ENCODE assay signal across 2 cellular contexts in the genomic region with DNA sequence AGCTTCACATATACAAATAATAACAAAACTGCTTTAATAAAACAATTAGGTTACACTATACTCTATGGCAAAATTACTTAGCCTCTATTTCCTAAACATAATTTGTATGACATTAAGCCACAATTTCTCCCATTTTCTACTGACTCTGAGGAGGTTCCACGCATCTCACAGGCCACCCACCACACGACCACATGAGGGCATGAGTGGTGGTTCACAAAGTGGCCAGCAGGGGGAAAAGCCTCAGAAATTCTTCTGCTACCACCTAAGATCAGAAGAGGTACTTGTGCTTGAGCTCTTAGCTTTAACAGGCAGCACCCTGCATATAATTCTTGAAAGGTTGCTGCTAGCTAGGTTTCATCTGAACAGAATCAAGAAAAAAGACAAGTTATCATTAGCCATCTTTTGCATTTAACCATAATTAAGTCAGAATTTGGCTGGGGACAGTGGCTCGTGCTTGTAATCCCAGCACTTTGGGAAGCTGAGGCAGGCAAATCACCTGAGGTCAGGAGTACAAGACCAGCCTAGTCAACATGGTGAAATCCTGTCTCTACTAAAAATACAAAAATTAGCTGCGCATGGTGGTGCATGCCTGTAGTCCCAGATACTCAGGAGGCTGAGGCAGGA.
TF ChIP-seq lines count a peak whose summit lies in the region.

No MANE protein-coding gene starts in this region.

TF ChIP-seq in HEK293T, 16 proteins besides CTCF, POLR2A, EP300 and RAD21:
- no peak for TF ChIP-seq SUZ12 (IDR thresholded peaks at IDR 0.05)
- no peak for TF ChIP-seq FOXA1 (IDR thresholded peaks at IDR 0.05)
- no peak for TF ChIP-seq ARNT (IDR thresholded peaks at IDR 0.05)
- no peak for TF ChIP-seq SP1 (IDR thresholded peaks at IDR 0.05)

TF ChIP-seq in GM12878, 131 proteins besides CTCF, POLR2A, EP300 and RAD21 (continues in another document):
- TF ChIP-seq MYC (IDR thresholded peaks at IDR 0.05; ENCODE audit: insufficient read depth, insufficient read length, insufficient replicate concordance, low read length, severe bottlenecking) (no peak), ETV6 (conservative IDR thresholded peaks at IDR 0.05 in 1 of 2, IDR thresholded peaks at IDR 0.05 in 1 of 2; ENCODE audit: borderline replicate concordance in 1 of 2, low read depth in 1 of 2) (no peak), PAX5 (IDR thresholded peaks at IDR 0.05; ENCODE audit: borderline replicate concordance, low read depth, low read length) (no peak), GATAD2B (conservative IDR thresholded peaks at IDR 0.05; ENCODE audit: low read depth) (no peak), SUPT20H (IDR thresholded peaks at IDR 0.05; ENCODE audit: borderline replicate concordance, control insufficient read depth, low read depth, low read length) (no peak), NRF1 (conservative IDR thresholded peaks at IDR 0.05; ENCODE audit: low read depth, low read length) (no peak), YY1 (IDR thresholded peaks at IDR 0.05; ENCODE audit: low read depth, low read length) (0 out of 2 replicates have a peak, but pooled peaks have one; percentile 54), NFXL1 (IDR thresholded peaks at IDR 0.05; ENCODE audit: borderline replicate concordance) (no peak), DPF2 (IDR thresholded peaks at IDR 0.05) (no peak), CHD1 (IDR thresholded peaks at IDR 0.05; ENCODE audit: low read depth, low read length) (no peak), ASH2L (IDR thresholded peaks at IDR 0.05; ENCODE audit: borderline replicate concordance, low read depth) (no peak), MXI1 (IDR thresholded peaks at IDR 0.05; ENCODE audit: low read depth, low read length) (peak; percentile 52; the same call in 1 of the 2 replicates), RUNX3 (IDR thresholded peaks at IDR 0.05; ENCODE audit: low read length) (peak; percentile 72), ZBED1 (IDR thresholded peaks at IDR 0.05; ENCODE audit: borderline replicate concordance) (no peak), ZNF274 (IDR thresholded peaks at IDR 0.05; ENCODE audit: insufficient read depth, insufficient read length) (no peak), ZZZ3 (IDR thresholded peaks at IDR 0.05; ENCODE audit: control insufficient read depth, insufficient read length, low read depth) (no peak), BHLHE40 (IDR thresholded peaks at IDR 0.05; ENCODE audit: borderline replicate concordance in 1 of 2, low read depth in 2 of 2, low read length in 1 of 2) (0 out of 4 replicates have a peak, but pooled peaks of 1 of the 2 experiments have one; percentile 30), SMARCA5 (IDR thresholded peaks at IDR 0.05) (peak; percentile 43; the same call in 1 of the 2 replicates), EGR1 (IDR thresholded peaks at IDR 0.05; ENCODE audit: borderline replicate concordance in 1 of 2, low read depth in 2 of 2, low read length in 2 of 2) (no peak), HDAC2 (IDR thresholded peaks at IDR 0.05) (no peak), KAT2A (conservative IDR thresholded peaks at IDR 0.05; ENCODE audit: control insufficient read depth, low read depth, low read length) (no peak), NR2F1 (conservative IDR thresholded peaks at IDR 0.05) (no peak), LARP7 (IDR thresholded peaks at IDR 0.05) (no peak), IRF4 (IDR thresholded peaks at IDR 0.05; ENCODE audit: low read depth, low read length) (no peak)
- TF ChIP-seq, protein P1, sequence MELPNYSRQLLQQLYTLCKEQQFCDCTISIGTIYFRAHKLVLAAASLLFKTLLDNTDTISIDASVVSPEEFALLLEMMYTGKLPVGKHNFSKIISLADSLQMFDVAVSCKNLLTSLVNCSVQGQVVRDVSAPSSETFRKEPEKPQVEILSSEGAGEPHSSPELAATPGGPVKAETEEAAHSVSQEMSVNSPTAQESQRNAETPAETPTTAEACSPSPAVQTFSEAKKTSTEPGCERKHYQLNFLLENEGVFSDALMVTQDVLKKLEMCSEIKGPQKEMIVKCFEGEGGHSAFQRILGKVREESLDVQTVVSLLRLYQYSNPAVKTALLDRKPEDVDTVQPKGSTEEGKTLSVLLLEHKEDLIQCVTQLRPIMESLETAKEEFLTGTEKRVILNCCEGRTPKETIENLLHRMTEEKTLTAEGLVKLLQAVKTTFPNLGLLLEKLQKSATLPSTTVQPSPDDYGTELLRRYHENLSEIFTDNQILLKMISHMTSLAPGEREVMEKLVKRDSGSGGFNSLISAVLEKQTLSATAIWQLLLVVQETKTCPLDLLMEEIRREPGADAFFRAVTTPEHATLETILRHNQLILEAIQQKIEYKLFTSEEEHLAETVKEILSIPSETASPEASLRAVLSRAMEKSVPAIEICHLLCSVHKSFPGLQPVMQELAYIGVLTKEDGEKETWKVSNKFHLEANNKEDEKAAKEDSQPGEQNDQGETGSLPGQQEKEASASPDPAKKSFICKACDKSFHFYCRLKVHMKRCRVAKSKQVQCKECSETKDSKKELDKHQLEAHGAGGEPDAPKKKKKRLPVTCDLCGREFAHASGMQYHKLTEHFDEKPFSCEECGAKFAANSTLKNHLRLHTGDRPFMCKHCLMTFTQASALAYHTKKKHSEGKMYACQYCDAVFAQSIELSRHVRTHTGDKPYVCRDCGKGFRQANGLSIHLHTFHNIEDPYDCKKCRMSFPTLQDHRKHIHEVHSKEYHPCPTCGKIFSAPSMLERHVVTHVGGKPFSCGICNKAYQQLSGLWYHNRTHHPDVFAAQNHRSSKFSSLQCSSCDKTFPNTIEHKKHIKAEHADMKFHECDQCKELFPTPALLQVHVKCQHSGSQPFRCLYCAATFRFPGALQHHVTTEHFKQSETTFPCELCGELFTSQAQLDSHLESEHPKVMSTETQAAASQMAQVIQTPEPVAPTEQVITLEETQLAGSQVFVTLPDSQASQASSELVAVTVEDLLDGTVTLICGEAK (IDR thresholded peaks at IDR 0.05; ENCODE audit: borderline replicate concordance) = no peak
- TF ChIP-seq, protein P2, sequence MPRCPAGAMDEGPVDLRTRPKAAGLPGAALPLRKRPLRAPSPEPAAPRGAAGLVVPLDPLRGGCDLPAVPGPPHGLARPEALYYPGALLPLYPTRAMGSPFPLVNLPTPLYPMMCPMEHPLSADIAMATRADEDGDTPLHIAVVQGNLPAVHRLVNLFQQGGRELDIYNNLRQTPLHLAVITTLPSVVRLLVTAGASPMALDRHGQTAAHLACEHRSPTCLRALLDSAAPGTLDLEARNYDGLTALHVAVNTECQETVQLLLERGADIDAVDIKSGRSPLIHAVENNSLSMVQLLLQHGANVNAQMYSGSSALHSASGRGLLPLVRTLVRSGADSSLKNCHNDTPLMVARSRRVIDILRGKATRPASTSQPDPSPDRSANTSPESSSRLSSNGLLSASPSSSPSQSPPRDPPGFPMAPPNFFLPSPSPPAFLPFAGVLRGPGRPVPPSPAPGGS (IDR thresholded peaks at IDR 0.05; ENCODE audit: borderline replicate concordance, insufficient read depth, low read depth, low read length, poor library complexity, severe bottlenecking) = no peak
- TF ChIP-seq, protein P3, sequence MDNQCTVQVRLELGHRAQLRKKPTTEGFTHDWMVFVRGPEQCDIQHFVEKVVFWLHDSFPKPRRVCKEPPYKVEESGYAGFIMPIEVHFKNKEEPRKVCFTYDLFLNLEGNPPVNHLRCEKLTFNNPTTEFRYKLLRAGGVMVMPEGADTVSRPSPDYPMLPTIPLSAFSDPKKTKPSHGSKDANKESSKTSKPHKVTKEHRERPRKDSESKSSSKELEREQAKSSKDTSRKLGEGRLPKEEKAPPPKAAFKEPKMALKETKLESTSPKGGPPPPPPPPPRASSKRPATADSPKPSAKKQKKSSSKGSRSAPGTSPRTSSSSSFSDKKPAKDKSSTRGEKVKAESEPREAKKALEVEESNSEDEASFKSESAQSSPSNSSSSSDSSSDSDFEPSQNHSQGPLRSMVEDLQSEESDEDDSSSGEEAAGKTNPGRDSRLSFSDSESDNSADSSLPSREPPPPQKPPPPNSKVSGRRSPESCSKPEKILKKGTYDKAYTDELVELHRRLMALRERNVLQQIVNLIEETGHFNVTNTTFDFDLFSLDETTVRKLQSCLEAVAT (IDR thresholded peaks at IDR 0.05) = 0 out of 2 replicates have a peak, but pooled peaks have one; percentile 23
- TF ChIP-seq, protein P4, sequence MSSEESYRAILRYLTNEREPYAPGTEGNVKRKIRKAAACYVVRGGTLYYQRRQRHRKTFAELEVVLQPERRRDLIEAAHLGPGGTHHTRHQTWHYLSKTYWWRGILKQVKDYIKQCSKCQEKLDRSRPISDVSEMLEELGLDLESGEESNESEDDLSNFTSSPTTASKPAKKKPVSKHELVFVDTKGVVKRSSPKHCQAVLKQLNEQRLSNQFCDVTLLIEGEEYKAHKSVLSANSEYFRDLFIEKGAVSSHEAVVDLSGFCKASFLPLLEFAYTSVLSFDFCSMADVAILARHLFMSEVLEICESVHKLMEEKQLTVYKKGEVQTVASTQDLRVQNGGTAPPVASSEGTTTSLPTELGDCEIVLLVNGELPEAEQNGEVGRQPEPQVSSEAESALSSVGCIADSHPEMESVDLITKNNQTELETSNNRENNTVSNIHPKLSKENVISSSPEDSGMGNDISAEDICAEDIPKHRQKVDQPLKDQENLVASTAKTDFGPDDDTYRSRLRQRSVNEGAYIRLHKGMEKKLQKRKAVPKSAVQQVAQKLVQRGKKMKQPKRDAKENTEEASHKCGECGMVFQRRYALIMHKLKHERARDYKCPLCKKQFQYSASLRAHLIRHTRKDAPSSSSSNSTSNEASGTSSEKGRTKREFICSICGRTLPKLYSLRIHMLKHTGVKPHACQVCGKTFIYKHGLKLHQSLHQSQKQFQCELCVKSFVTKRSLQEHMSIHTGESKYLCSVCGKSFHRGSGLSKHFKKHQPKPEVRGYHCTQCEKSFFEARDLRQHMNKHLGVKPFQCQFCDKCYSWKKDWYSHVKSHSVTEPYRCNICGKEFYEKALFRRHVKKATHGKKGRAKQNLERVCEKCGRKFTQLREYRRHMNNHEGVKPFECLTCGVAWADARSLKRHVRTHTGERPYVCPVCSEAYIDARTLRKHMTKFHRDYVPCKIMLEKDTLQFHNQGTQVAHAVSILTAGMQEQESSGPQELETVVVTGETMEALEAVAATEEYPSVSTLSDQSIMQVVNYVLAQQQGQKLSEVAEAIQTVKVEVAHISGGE (CRISPR knock-in tag; IDR thresholded peaks at IDR 0.05) = no peak
- TF ChIP-seq, protein P5, sequence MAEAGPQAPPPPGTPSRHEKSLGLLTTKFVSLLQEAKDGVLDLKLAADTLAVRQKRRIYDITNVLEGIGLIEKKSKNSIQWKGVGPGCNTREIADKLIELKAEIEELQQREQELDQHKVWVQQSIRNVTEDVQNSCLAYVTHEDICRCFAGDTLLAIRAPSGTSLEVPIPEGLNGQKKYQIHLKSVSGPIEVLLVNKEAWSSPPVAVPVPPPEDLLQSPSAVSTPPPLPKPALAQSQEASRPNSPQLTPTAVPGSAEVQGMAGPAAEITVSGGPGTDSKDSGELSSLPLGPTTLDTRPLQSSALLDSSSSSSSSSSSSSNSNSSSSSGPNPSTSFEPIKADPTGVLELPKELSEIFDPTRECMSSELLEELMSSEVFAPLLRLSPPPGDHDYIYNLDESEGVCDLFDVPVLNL (IDR thresholded peaks at IDR 0.05; ENCODE audit: low read depth, low read length) = no peak
- TF ChIP-seq, protein P6, sequence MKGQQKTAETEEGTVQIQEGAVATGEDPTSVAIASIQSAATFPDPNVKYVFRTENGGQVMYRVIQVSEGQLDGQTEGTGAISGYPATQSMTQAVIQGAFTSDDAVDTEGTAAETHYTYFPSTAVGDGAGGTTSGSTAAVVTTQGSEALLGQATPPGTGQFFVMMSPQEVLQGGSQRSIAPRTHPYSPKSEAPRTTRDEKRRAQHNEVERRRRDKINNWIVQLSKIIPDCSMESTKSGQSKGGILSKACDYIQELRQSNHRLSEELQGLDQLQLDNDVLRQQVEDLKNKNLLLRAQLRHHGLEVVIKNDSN (IDR thresholded peaks at IDR 0.05; ENCODE audit: borderline replicate concordance, extremely low read length, insufficient read depth, low read depth, low read length) = no peak
- TF ChIP-seq, protein P7, sequence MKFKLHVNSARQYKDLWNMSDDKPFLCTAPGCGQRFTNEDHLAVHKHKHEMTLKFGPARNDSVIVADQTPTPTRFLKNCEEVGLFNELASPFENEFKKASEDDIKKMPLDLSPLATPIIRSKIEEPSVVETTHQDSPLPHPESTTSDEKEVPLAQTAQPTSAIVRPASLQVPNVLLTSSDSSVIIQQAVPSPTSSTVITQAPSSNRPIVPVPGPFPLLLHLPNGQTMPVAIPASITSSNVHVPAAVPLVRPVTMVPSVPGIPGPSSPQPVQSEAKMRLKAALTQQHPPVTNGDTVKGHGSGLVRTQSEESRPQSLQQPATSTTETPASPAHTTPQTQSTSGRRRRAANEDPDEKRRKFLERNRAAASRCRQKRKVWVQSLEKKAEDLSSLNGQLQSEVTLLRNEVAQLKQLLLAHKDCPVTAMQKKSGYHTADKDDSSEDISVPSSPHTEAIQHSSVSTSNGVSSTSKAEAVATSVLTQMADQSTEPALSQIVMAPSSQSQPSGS (IDR thresholded peaks at IDR 0.05; ENCODE audit: low read length) = no peak
- TF ChIP-seq, protein P8, sequence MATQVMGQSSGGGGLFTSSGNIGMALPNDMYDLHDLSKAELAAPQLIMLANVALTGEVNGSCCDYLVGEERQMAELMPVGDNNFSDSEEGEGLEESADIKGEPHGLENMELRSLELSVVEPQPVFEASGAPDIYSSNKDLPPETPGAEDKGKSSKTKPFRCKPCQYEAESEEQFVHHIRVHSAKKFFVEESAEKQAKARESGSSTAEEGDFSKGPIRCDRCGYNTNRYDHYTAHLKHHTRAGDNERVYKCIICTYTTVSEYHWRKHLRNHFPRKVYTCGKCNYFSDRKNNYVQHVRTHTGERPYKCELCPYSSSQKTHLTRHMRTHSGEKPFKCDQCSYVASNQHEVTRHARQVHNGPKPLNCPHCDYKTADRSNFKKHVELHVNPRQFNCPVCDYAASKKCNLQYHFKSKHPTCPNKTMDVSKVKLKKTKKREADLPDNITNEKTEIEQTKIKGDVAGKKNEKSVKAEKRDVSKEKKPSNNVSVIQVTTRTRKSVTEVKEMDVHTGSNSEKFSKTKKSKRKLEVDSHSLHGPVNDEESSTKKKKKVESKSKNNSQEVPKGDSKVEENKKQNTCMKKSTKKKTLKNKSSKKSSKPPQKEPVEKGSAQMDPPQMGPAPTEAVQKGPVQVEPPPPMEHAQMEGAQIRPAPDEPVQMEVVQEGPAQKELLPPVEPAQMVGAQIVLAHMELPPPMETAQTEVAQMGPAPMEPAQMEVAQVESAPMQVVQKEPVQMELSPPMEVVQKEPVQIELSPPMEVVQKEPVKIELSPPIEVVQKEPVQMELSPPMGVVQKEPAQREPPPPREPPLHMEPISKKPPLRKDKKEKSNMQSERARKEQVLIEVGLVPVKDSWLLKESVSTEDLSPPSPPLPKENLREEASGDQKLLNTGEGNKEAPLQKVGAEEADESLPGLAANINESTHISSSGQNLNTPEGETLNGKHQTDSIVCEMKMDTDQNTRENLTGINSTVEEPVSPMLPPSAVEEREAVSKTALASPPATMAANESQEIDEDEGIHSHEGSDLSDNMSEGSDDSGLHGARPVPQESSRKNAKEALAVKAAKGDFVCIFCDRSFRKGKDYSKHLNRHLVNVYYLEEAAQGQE (IDR thresholded peaks at IDR 0.05; ENCODE audit: low read depth, low read length) = no peak
